In the genomic region with DNA sequence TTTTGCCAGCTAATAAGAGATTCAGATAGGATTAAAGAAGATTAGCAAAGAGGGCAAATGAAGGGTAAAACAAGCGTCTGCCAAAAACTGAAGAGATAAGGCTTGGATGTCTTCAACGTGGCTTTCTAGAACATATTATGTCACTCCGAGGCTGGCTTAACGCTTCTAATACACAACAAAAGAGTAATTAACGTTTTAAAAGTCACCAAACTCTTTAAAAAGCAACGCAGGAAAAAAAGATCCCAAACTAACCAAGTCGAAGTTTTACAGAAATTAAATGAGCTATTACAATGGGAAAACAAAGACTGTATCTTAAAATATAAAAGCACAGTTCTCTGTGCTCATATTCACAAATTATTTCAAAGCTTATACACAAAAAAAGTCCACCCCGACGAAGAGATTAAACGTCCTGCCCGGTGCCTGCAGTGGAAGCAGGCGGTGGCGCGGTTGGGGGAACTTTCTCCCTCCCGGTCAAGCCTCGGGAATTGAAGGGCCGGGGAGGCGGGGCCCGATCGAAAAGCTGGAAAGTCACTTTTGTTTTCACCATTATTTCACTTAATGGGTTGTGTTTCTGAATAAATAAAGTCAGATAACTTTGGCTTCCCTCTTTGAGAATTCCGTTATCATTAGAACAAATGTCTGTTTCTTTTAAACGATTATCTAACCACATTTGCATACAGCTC, we compare ENCODE assay signal across 9 cellular contexts. TPM values are rescaled to one million over a fixed set of nuclear protein-coding genes. Genes with fewer than 3 reads are reported as not detected.
DNase-seq lines count a peak whose midpoint lies in the region; ATAC-seq and TF ChIP-seq lines count a peak whose summit lies in the region.
"Had no signal": no experiment of that assay in that cellular context is flagged by ENCODE, and none has a peak within 500 bp of the region (broad histone marks: within the 10 kb centered on the region; RNA-seq: fewer than 3 reads in every experiment).

No MANE protein-coding gene starts in this region.

- CTCF ChIA-PET in CD8-positive, alpha-beta T cell (lab: Charles Lee) = no interaction called here

- H3K9me3 Mint-ChIP-seq in CD8-positive, alpha-beta T cell = peaks cover 3% of the 10 kb centered on the region
- H3K9me3 Mint-ChIP-seq in activated T-cell treated with anti-CD3 and anti-CD28 coated beads, Interleukin-2, amount 50 U/mL, for 72 hours = no peaks in the 10 kb centered on the region
- peaks cover 6% of the 10 kb centered on the region for H3K9me3 Mint-ChIP-seq in progenitor cell of endocrine pancreas (ENCODE audit: low read depth)

- no peaks in the 10 kb centered on the region for H3K36me3 ChIP-seq in CD8-positive, alpha-beta T cell (ENCODE audit: insufficient read depth, low read length)

- intact Hi-C loops in CD8-positive, alpha-beta T cell (cut with DNase I, micrococcal nuclease) = loop anchor here (5.0 to 10.0 kb wide), 4 partner anchors 90 to 700 kb away; a partner anchor contains a TSS
- intact Hi-C loops in left cardiac atrium (cut with DNase I) = no loop called here

- H3K9me3 ChIP-seq in CD8-positive, alpha-beta T cell (ENCODE audit: low read length) = no peaks in the 10 kb centered on the region

- H3K36me3 Mint-ChIP-seq in CD8-positive, alpha-beta T cell = no peaks in the 10 kb centered on the region
- peaks cover 2 to 5% of the 10 kb centered on the region in 2 donors for H3K36me3 Mint-ChIP-seq in activated T-cell treated with anti-CD3 and anti-CD28 coated beads, Interleukin-2, amount 50 U/mL, for 72 hours (ENCODE audit: insufficient read depth in 2 of 2)
- H3K36me3 Mint-ChIP-seq in progenitor cell of endocrine pancreas (ENCODE audit: insufficient read depth) = peaks cover 7% of the 10 kb centered on the region

- no peak for DNase-seq in CD8-positive, alpha-beta T cell
- peak; percentile 25 for DNase-seq in HT-29 (ENCODE audit: low spot score)
- peak in 1 of 2 donors; percentile 7 for DNase-seq in activated T-cell treated with anti-CD3 and anti-CD28 coated beads, Interleukin-2, amount 50 U/mL, for 72 hours
- DNase-seq in left cardiac atrium = peak; percentile 45
- DNase-seq in progenitor cell of endocrine pancreas (ENCODE audit: low spot score, unreplicated experiment) = peak; percentile 30
- DNase-seq in NCI-H226 = no peak
- no peak for DNase-seq in activated naive CD4-positive, alpha-beta T cell treated with anti-CD3 and anti-CD28 coated beads, Interleukin-2, amount 50 U/mL, for 16 hours

- peak overlapping the region; percentile 56 for H3K4me3 ChIP-seq in CD8-positive, alpha-beta T cell (ENCODE audit: low read depth, low read length)

- POLR2A ChIA-PET in CD8-positive, alpha-beta T cell (lab: Charles Lee) = no interaction called here

- no peak for ATAC-seq in CD8-positive, alpha-beta T cell
- ATAC-seq in activated T-cell treated with anti-CD3 and anti-CD28 coated beads, Interleukin-2, amount 50 U/mL, for 72 hours (replicated peaks in 1 of 2) = no peak
- ATAC-seq in left cardiac atrium (peak in 1 of 2 donors; percentile 39), HG03135 (IDR thresholded peaks at IDR 0.05; ENCODE audit: unreplicated experiment) (no peak)

- TF ChIP-seq CTCF in CD8-positive, alpha-beta T cell (IDR thresholded peaks at IDR 0.05) = no peak
- no peak for TF ChIP-seq CTCF in progenitor cell of endocrine pancreas (IDR thresholded peaks at IDR 0.05; ENCODE audit: unreplicated experiment)

- H3K27ac ChIP-seq in CD8-positive, alpha-beta T cell (ENCODE audit: low read depth, low read length) = no peak overlapping the region

- peak overlapping the region; percentile 73 for H3K4me3 Mint-ChIP-seq in CD8-positive, alpha-beta T cell
- H3K4me3 Mint-ChIP-seq in activated T-cell treated with anti-CD3 and anti-CD28 coated beads, Interleukin-2, amount 50 U/mL, for 72 hours = peak overlapping the region; percentile 70 to 92
- peak overlapping the region; percentile 85 for H3K4me3 Mint-ChIP-seq in progenitor cell of endocrine pancreas (ENCODE audit: low read depth)

- peaks cover 22% of the 10 kb centered on the region for H3K4me1 ChIP-seq in CD8-positive, alpha-beta T cell (ENCODE audit: insufficient read depth, low read length)

- H3K4me1 Mint-ChIP-seq in CD8-positive, alpha-beta T cell (ENCODE audit: low read depth) = peaks cover 20% of the 10 kb centered on the region
- peaks cover 38% of the 10 kb centered on the region for H3K4me1 Mint-ChIP-seq in activated T-cell treated with anti-CD3 and anti-CD28 coated beads, Interleukin-2, amount 50 U/mL, for 72 hours (ENCODE audit: low read depth)
- H3K4me1 Mint-ChIP-seq in progenitor cell of endocrine pancreas (ENCODE audit: low read depth) = peaks cover 12% of the 10 kb centered on the region

- peaks cover 11% of the 10 kb centered on the region for H3K27me3 ChIP-seq in CD8-positive, alpha-beta T cell (ENCODE audit: insufficient read depth, low read length)

- no peak overlapping the region for H3K27ac Mint-ChIP-seq in CD8-positive, alpha-beta T cell
- H3K27ac Mint-ChIP-seq in activated T-cell treated with anti-CD3 and anti-CD28 coated beads, Interleukin-2, amount 50 U/mL, for 72 hours = no peak overlapping the region
- H3K27ac Mint-ChIP-seq in progenitor cell of endocrine pancreas = peak overlapping the region; percentile 89

- H3K27me3 Mint-ChIP-seq in CD8-positive, alpha-beta T cell (ENCODE audit: low read depth) = peaks cover 51% of the 10 kb centered on the region
- peaks cover 53% of the 10 kb centered on the region for H3K27me3 Mint-ChIP-seq in activated T-cell treated with anti-CD3 and anti-CD28 coated beads, Interleukin-2, amount 50 U/mL, for 72 hours (ENCODE audit: low read depth)
- peaks cover 20% of the 10 kb centered on the region for H3K27me3 Mint-ChIP-seq in progenitor cell of endocrine pancreas

RNA-seq across cellular contexts. Expression of a gene that starts 1.2 kb away (rescaled TPM):
- total RNA-seq in CD8-positive, alpha-beta T cell = under 1 TPM; 0.62 to 0.89 TPM
- total RNA-seq in HT-29 (2014; rRNA removed; shearing (Covaris generic)) = 0.05 TPM in 1 of 2 replicates, not detected in the other
- total RNA-seq in activated T-cell treated with anti-CD3 and anti-CD28 coated beads, Interleukin-2, amount 50 U/mL, for 72 hours = under 1 TPM; 0.48 to 0.90 TPM
- total RNA-seq in left cardiac atrium (under 1 TPM; 0.08 to 0.38 TPM), progenitor cell of endocrine pancreas (1.3 TPM in 2 replicates)

RNA-seq across cellular contexts. Expression of a gene that starts 44.7 kb away (rescaled TPM):
- total RNA-seq in CD8-positive, alpha-beta T cell = not detected
- total RNA-seq in HT-29 (2014; rRNA removed; shearing (Covaris generic)) = not detected in 2 replicates
- total RNA-seq in activated T-cell treated with anti-CD3 and anti-CD28 coated beads, Interleukin-2, amount 50 U/mL, for 72 hours = not detected
- not detected for total RNA-seq in left cardiac atrium
- total RNA-seq in progenitor cell of endocrine pancreas = not detected in 2 replicates
- total RNA-seq: T-helper 1 cell treated with Interleukin-12 subunit alpha and Interleukin-12 subunit beta and Interleukin-4 antibody, amounts not matched to agents 30 ng/mL and 1 ng/mL, for 36 hours had no signal

RNA-seq across cellular contexts. Expression of a gene that starts 49.7 kb away (rescaled TPM):
- not detected for total RNA-seq in CD8-positive, alpha-beta T cell
- 0.08 TPM in 1 of 2 replicates, not detected in the other for total RNA-seq in HT-29 (2014; rRNA removed; shearing (Covaris generic))
- under 1 TPM in 1 of 2 donors, not detected in 1; 0.14 TPM for total RNA-seq in activated T-cell treated with anti-CD3 and anti-CD28 coated beads, Interleukin-2, amount 50 U/mL, for 72 hours
- total RNA-seq in left cardiac atrium = under 1 TPM; 0.59 to 0.73 TPM
- total RNA-seq in progenitor cell of endocrine pancreas = 11.8 and 16.8 TPM in 2 replicates
- total RNA-seq: T-helper 1 cell treated with Interleukin-12 subunit alpha and Interleukin-12 subunit beta and Interleukin-4 antibody, amounts not matched to agents 30 ng/mL and 1 ng/mL, for 36 hours had no signal

Comparison
In these comparisons a context has a peak if more than half of its experiments do, and no peak if none do; other contexts are left out.
1. DNase-seq: peak in HT-29 (single experiment), left cardiac atrium (single experiment) and progenitor cell of endocrine pancreas (single experiment); none in CD8-positive, alpha-beta T cell (0 of 7), NCI-H226 (single experiment) and activated naive CD4-positive, alpha-beta T cell treated with anti-CD3 and anti-CD28 coated beads, Interleukin-2, amount 50 U/mL, for 16 hours (single experiment).
2. intact Hi-C loops: an anchor here in CD8-positive, alpha-beta T cell (5.0 to 10.0 kb wide); none called in left cardiac atrium.
3. Peak in every context shown above with its lines, with median percentiles within 50 percentile points of each other: H3K4me3 Mint-ChIP-seq.